ENCODE assay signal across 1 cellular context in the genomic region with DNA sequence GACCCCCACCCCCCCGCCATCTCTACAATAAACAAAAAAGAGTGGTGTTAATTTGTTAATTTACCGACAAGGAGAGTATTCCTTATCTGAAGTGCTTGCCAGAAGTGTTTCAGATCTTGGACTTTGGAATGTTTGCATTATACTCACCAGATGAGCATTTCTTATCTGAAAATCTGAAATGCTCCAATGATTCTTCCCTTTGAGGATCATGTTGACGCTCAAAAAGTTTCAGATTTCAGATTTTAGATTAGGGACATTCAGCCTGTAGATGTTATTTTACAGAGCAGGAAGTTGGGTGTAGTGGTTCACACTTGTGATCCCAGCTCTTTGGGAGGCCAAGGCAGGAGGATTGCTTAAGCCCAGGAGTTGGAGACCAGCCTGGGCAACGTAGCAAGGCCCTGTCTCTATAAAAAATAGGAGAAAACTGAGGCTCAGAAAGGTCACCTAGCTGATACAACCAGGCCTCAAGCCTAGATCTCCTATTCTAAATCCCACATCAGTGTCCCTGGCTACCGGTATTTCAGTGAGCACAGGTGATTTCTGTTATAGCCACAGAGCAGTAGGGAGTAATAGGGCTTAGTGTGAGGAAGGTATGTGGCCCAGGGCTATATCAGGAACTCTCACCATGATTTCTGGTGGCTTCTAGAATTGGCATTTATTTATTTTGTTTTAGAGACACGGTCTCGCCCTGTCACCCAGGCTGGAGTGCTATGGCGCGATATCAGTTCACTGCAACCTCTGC.
TF ChIP-seq lines count a peak whose summit lies in the region.

No MANE protein-coding gene starts in this region.

TF ChIP-seq in GM23338, 12 proteins besides CTCF, POLR2A, EP300 and RAD21 (continued from another document):
- TF ChIP-seq ZNF462 (CRISPR knock-in tag; IDR thresholded peaks at IDR 0.05) (no peak), EZH2phosphoT487 (IDR thresholded peaks at IDR 0.05; ENCODE audit: unreplicated experiment) (no peak), POLR2AphosphoS5 (IDR thresholded peaks at IDR 0.05; ENCODE audit: low read depth) (no peak), ETS1 (IDR thresholded peaks at IDR 0.05) (no peak), JUNB (IDR thresholded peaks at IDR 0.05; ENCODE audit: unreplicated experiment) (no peak), STAT1 (IDR thresholded peaks at IDR 0.05; ENCODE audit: unreplicated experiment) (no peak), CREB1 (CRISPR knock-in tag; IDR thresholded peaks at IDR 0.05; ENCODE audit: low read depth) (no peak)
